27 cellular contexts compared by ENCODE assay signal in genomic region chr3:83169473-83169872, GRCh38.
DNase-seq lines count a peak whose midpoint lies in the region; ATAC-seq, FAIRE-seq and TF ChIP-seq lines count a peak whose summit lies in the region.
"Had no signal": no experiment of that assay in that cellular context is flagged by ENCODE, and none has a peak within 500 bp of the region (broad histone marks: within the 10 kb centered on the region; RNA-seq: fewer than 3 reads in every experiment).

No MANE protein-coding gene starts in this region.

- H4K20me1 ChIP-seq in HepG2 (ENCODE audit: insufficient read depth, low read length) (no peaks in the 10 kb centered on the region), IMR-90 (ENCODE audit: insufficient read depth, low read length) (no peaks in the 10 kb centered on the region), SU-DHL-6 (ENCODE audit: low read depth, low read length) (no peaks in the 10 kb centered on the region), neural progenitor cell (ENCODE audit: low read depth) (no peaks in the 10 kb centered on the region)
- H4K20me1 ChIP-seq: BLaER1 had no signal

- TF ChIP-seq POLR2A in HepG2 (IDR thresholded peaks at IDR 0.05; ENCODE audit: insufficient read depth in 1 of 2, low read depth in 2 of 2, low read length in 2 of 2) = no peak
- no peak for TF ChIP-seq POLR2A in right lobe of liver (IDR thresholded peaks at IDR 0.05)
- TF ChIP-seq POLR2A in IMR-90 (IDR thresholded peaks at IDR 0.05; ENCODE audit: low read depth, low read length) = no peak

- H3K14ac ChIP-seq in IMR-90 (replicated peaks; ENCODE audit: low read depth, low read length) = no peak overlapping the region

- POLR2A ChIA-PET in HepG2 (lab: Yijun Ruan, JAX) = no interaction called here
- POLR2A ChIA-PET in IMR-90 (lab: Charles Lee; ENCODE audit: unreplicated experiment) = no interaction called here

- H2BK120ac ChIP-seq in IMR-90 (ENCODE audit: low read depth, low read length) = no peak overlapping the region

- no peaks in the 10 kb centered on the region for H3K9me1 ChIP-seq in IMR-90 (ENCODE audit: insufficient read depth, low read length)

- H3K4me3 ChIP-seq in HepG2 (replicated peaks in 1 of 3; ENCODE audit: insufficient read depth in 1 of 3, low read depth in 2 of 3, low read length in 3 of 3) (no peak overlapping the region), right lobe of liver (no peak overlapping the region), IMR-90 (ENCODE audit: insufficient read depth, low read depth, low read length) (no peak overlapping the region), SU-DHL-6 (ENCODE audit: insufficient read depth, low read length, poor library complexity, severe bottlenecking) (no peak overlapping the region), neural progenitor cell (no peak overlapping the region), lower lobe of right lung (no peak overlapping the region)
- H3K4me3 ChIP-seq: BLaER1, GM12878 had no signal

- H3K79me2 ChIP-seq in HepG2 (ENCODE audit: insufficient read depth, low read length) = no peaks in the 10 kb centered on the region
- no peaks in the 10 kb centered on the region for H3K79me2 ChIP-seq in SU-DHL-6 (ENCODE audit: insufficient read depth, low read length)
- no peaks in the 10 kb centered on the region for H3K79me2 ChIP-seq in neural progenitor cell (ENCODE audit: low read depth)

- no peak overlapping the region for H3K9ac ChIP-seq in HepG2 (ENCODE audit: insufficient read depth, low read depth, low read length)
- no peak overlapping the region for H3K9ac ChIP-seq in IMR-90 (ENCODE audit: low read depth, low read length)
- no peak overlapping the region for H3K9ac ChIP-seq in SU-DHL-6 (ENCODE audit: low read length)
- no peak overlapping the region for H3K9ac ChIP-seq in neural progenitor cell
- H3K9ac ChIP-seq: BLaER1 had no signal

- no peak for TF ChIP-seq RAD21 in HepG2 (CRISPR knock-in tag; IDR thresholded peaks at IDR 0.05)
- no peak for TF ChIP-seq RAD21 in IMR-90 (IDR thresholded peaks at IDR 0.05; ENCODE audit: low read length)

- H3K4me1 Mint-ChIP-seq in neural progenitor cell = no peaks in the 10 kb centered on the region
- H3K4me1 Mint-ChIP-seq: CD14-positive monocyte; CD4-positive, alpha-beta memory T cell; CD4-positive, CD25-positive, alpha-beta regulatory T cell; CD8-positive, alpha-beta memory T cell had no signal

- H3K27ac ChIP-seq in HepG2 (ENCODE audit: extremely low read length, insufficient read depth, low read length) (no peak overlapping the region), right lobe of liver (no peak overlapping the region), IMR-90 (ENCODE audit: insufficient read depth, low read length) (no peak overlapping the region), SU-DHL-6 (ENCODE audit: low read depth, low read length) (no peak overlapping the region), neural progenitor cell (no peak overlapping the region), lower lobe of right lung (no peak overlapping the region)
- H3K27ac ChIP-seq: 22Rv1, BLaER1 had no signal

- H3K4me3 Mint-ChIP-seq in neural progenitor cell = no peak overlapping the region
- H3K4me3 Mint-ChIP-seq: CD14-positive monocyte; CD4-positive, alpha-beta memory T cell; CD4-positive, CD25-positive, alpha-beta regulatory T cell; CD8-positive, alpha-beta memory T cell had no signal

- in situ Hi-C loops in HepG2 (cut with HindIII; ENCODE audit: extremely low pct_ligation_motif_present, low pct_unique_long_range_greater_than_20kb) (no loop called here), IMR-90 (cut with MboI; ENCODE audit: low sequenced_read_pairs) (no loop called here)

- H3K56ac ChIP-seq in IMR-90 (ENCODE audit: extremely low read depth, insufficient read depth, low read length) = no peak overlapping the region

- intact Hi-C loops in HepG2 (cut with micrococcal nuclease; ENCODE audit: unreplicated experiment) (no loop called here), right lobe of liver (cut with DNase I) (no loop called here), IMR-90 (cut with micrococcal nuclease) (no loop called here), lower lobe of right lung (cut with DNase I) (no loop called here)

- H3K27me3 Mint-ChIP-seq in neural progenitor cell (ENCODE audit: insufficient read depth, low read depth) = no peaks in the 10 kb centered on the region
- H3K27me3 Mint-ChIP-seq: CD4-positive, alpha-beta memory T cell; CD4-positive, CD25-positive, alpha-beta regulatory T cell; CD8-positive, alpha-beta memory T cell had no signal

- BruUV-seq in HepG2 (replicated peaks; lab: Mats Ljungman, UMichigan) (no TSS peak), IMR-90 (replicated peaks; lab: Mats Ljungman, UMichigan) (no TSS peak)

- H2AK5ac ChIP-seq in IMR-90 (ENCODE audit: low read depth, low read length) = no peak overlapping the region

- H3K9me3 ChIP-seq in HepG2 (ENCODE audit: low read length) (no peaks in the 10 kb centered on the region), right lobe of liver (no peaks in the 10 kb centered on the region), IMR-90 (ENCODE audit: control insufficient read depth, insufficient read depth, low read length) (no peaks in the 10 kb centered on the region), SU-DHL-6 (ENCODE audit: insufficient read depth, low read length) (peaks cover 5% of the 10 kb centered on the region; the same call in 1 of the 2 replicates), neural progenitor cell (ENCODE audit: low read depth) (no peaks in the 10 kb centered on the region), lower lobe of right lung (no peaks in the 10 kb centered on the region)
- H3K9me3 ChIP-seq: BE2C, BLaER1 had no signal

- H3F3A ChIP-seq in SU-DHL-6 (ENCODE audit: insufficient read depth) = 0 out of 2 replicates have a peak, but pooled peaks cover 3% of the 10 kb centered on the region
- no peaks in the 10 kb centered on the region for H3F3A ChIP-seq in neural progenitor cell (ENCODE audit: low read depth)

- dilution Hi-C loops in IMR-90 (cut with HindIII; ENCODE audit: low sequenced_read_pairs, unreplicated experiment) = no loop called here

- H2AFZ ChIP-seq in HepG2 (ENCODE audit: low read length) (no peak overlapping the region), IMR-90 (replicated peaks; ENCODE audit: low read length, poor library complexity) (no peak overlapping the region), SU-DHL-6 (ENCODE audit: low read depth, low read length, severe bottlenecking) (peak overlapping the region; percentile 59), neural progenitor cell (replicated peaks) (peak overlapping the region; percentile 33)

- H3K4ac ChIP-seq in IMR-90 (ENCODE audit: low read depth, low read length) = no peak overlapping the region

- no peak for ATAC-seq in HepG2
- ATAC-seq in right lobe of liver = no peak
- ATAC-seq in IMR-90 (ENCODE audit: low read depth) = no peak
- no peak for ATAC-seq in lower lobe of right lung
- ATAC-seq: GM12878 had no signal

- no peaks in the 10 kb centered on the region for H3K36me3 Mint-ChIP-seq in neural progenitor cell
- H3K36me3 Mint-ChIP-seq: CD14-positive monocyte; CD4-positive, alpha-beta memory T cell; CD4-positive, CD25-positive, alpha-beta regulatory T cell; CD8-positive, alpha-beta memory T cell had no signal

- no peak overlapping the region for H4K91ac ChIP-seq in IMR-90 (ENCODE audit: insufficient read depth, low read depth, low read length)

- WGBS in HepG2 (ENCODE audit: low lambda C conversion rate) = 2% methylated on average over 1 of the region's 1 CpG
- 75% methylated on average over 1 of the region's 1 CpG for WGBS in right lobe of liver (ENCODE audit: insufficient coverage, low coverage, low lambda C conversion rate, missing lambda C conversion rate)
- WGBS in IMR-90 (ENCODE audit: extremely low coverage in 2 of 2, insufficient read length in 1 of 2), 2 experiments = no CpG with 5 or more reads among the region's 1 CpG

- no peak for TF ChIP-seq EP300 in HepG2 (IDR thresholded peaks at IDR 0.05; ENCODE audit: low read depth in 2 of 2, low read length in 2 of 2)
- no peak for TF ChIP-seq EP300 in HepG2 (CRISPR knock-in tag; IDR thresholded peaks at IDR 0.05; ENCODE audit: borderline replicate concordance)

- no peaks in the 10 kb centered on the region for H3K9me3 Mint-ChIP-seq in neural progenitor cell

- H4K5ac ChIP-seq in IMR-90 (ENCODE audit: low read depth, low read length) = no peak overlapping the region

- no peaks in the 10 kb centered on the region for H3K79me1 ChIP-seq in IMR-90 (ENCODE audit: low read depth in 1 of 2, low read length in 2 of 2)

- H3K36me3 ChIP-seq in HepG2 (replicated peaks in 1 of 2; ENCODE audit: control insufficient read depth in 1 of 2, insufficient read depth in 2 of 2, low read length in 2 of 2) = no peaks in the 10 kb centered on the region
- no peaks in the 10 kb centered on the region for H3K36me3 ChIP-seq in right lobe of liver
- no peaks in the 10 kb centered on the region for H3K36me3 ChIP-seq in IMR-90 (ENCODE audit: control insufficient read depth, insufficient read depth, low read length)
- 0 out of 2 replicates have a peak, but pooled peaks cover 2% of the 10 kb centered on the region for H3K36me3 ChIP-seq in SU-DHL-6 (ENCODE audit: low read length)
- no peaks in the 10 kb centered on the region for H3K36me3 ChIP-seq in neural progenitor cell
- no peaks in the 10 kb centered on the region for H3K36me3 ChIP-seq in lower lobe of right lung
- H3K36me3 ChIP-seq: BE2C, BLaER1 had no signal

- no peak overlapping the region for H4K8ac ChIP-seq in IMR-90 (ENCODE audit: low read depth in 2 of 2, low read length in 2 of 2)

- H3K9me2 ChIP-seq in SU-DHL-6 (replicated peaks; ENCODE audit: insufficient read depth, low read length) = no peaks in the 10 kb centered on the region

- no peaks in the 10 kb centered on the region for H3K27me3 ChIP-seq in HepG2 (ENCODE audit: control insufficient read depth in 1 of 2, insufficient read depth in 2 of 2, low read length in 2 of 2)
- no peaks in the 10 kb centered on the region for H3K27me3 ChIP-seq in right lobe of liver
- H3K27me3 ChIP-seq in IMR-90 (ENCODE audit: control insufficient read depth, insufficient read depth, low read length) = no peaks in the 10 kb centered on the region
- H3K27me3 ChIP-seq in SU-DHL-6 (ENCODE audit: low read length) = no peaks in the 10 kb centered on the region
- no peaks in the 10 kb centered on the region for H3K27me3 ChIP-seq in neural progenitor cell
- no peaks in the 10 kb centered on the region for H3K27me3 ChIP-seq in lower lobe of right lung (ENCODE audit: low read depth)
- H3K27me3 ChIP-seq: BE2C, BLaER1 had no signal

- no peaks in the 10 kb centered on the region for H3K4me1 ChIP-seq in HepG2 (ENCODE audit: insufficient read depth, low read length)
- no peaks in the 10 kb centered on the region for H3K4me1 ChIP-seq in right lobe of liver
- no peaks in the 10 kb centered on the region for H3K4me1 ChIP-seq in IMR-90 (ENCODE audit: control insufficient read depth, insufficient read depth, low read length)
- no peaks in the 10 kb centered on the region for H3K4me1 ChIP-seq in neural progenitor cell
- no peaks in the 10 kb centered on the region for H3K4me1 ChIP-seq in lower lobe of right lung
- H3K4me1 ChIP-seq: BE2C, BLaER1 had no signal

- no peak for TF ChIP-seq CTCF in HepG2 (CRISPR knock-in tag; IDR thresholded peaks at IDR 0.05)
- no peak for TF ChIP-seq CTCF in right lobe of liver (IDR thresholded peaks at IDR 0.05)
- TF ChIP-seq CTCF in IMR-90 (conservative IDR thresholded peaks at IDR 0.05; ENCODE audit: low read depth, low read length) = no peak
- no peak for TF ChIP-seq CTCF in SU-DHL-6 (IDR thresholded peaks at IDR 0.05; ENCODE audit: insufficient read depth, low read length, poor library complexity, severe bottlenecking)
- TF ChIP-seq CTCF in neural progenitor cell (IDR thresholded peaks at IDR 0.05) = no peak
- no peak for TF ChIP-seq CTCF in lower lobe of right lung (IDR thresholded peaks at IDR 0.05)

- H3K4me2 ChIP-seq in HepG2 (ENCODE audit: low read depth, low read length) (no peak overlapping the region), IMR-90 (ENCODE audit: low read depth, low read length) (no peak overlapping the region), SU-DHL-6 (ENCODE audit: low read depth, low read length, poor library complexity, severe bottlenecking) (no peak overlapping the region), neural progenitor cell (no peak overlapping the region)
- H3K4me2 ChIP-seq: BLaER1 had no signal

- DNase-seq in HepG2 (ENCODE audit: low spot score) = no peak
- no peak for DNase-seq in right lobe of liver
- DNase-seq in IMR-90 = no peak
- no peak for DNase-seq in neural progenitor cell (ENCODE audit: low spot score)
- DNase-seq in NCI-H82 treated with DMSO at 0.1 percent for 48 hours (lab: John Stamatoyannopoulos, UW; ENCODE audit: unreplicated experiment) = no peak
- DNase-seq in lower lobe of right lung = no peak
- no peak for DNase-seq in NCI-H2171 treated with DMSO at 0.1 percent for 48 hours (lab: John Stamatoyannopoulos, UW)
- DNase-seq: ACHN; BE2C; C1 segment of cervical spinal cord; CD4-positive, alpha-beta memory T cell; CD4-positive, CD25-positive, alpha-beta regulatory T cell; CD8-positive, alpha-beta memory T cell; COR-L47; DMS 273 treated with DMSO at 0.1 percent for 48 hours; DMS153; DMS53; DMS79; DND-41; EL; GDM1 had no signal

- CTCF ChIA-PET in HepG2 (lab: Yijun Ruan, JAX; ENCODE audit: low intra/inter-chr PET ratio, low total read pairs) = no interaction called here
- CTCF ChIA-PET in IMR-90 (lab: Yijun Ruan, JAX) = no interaction called here

- no peak overlapping the region for H2BK15ac ChIP-seq in IMR-90 (ENCODE audit: low read depth, low read length)

- no peak overlapping the region for H3K27ac Mint-ChIP-seq in neural progenitor cell
- H3K27ac Mint-ChIP-seq: CD14-positive monocyte; CD4-positive, alpha-beta memory T cell; CD4-positive, CD25-positive, alpha-beta regulatory T cell; CD8-positive, alpha-beta memory T cell had no signal

- no peak overlapping the region for H3K23ac ChIP-seq in IMR-90 (ENCODE audit: low read depth, low read length)

- no peak overlapping the region for H2BK5ac ChIP-seq in IMR-90 (ENCODE audit: low read depth, low read length, poor library complexity, severe bottlenecking)

- no peak overlapping the region for H3K18ac ChIP-seq in IMR-90 (ENCODE audit: low read depth, low read length)

- FAIRE-seq in HepG2 (lab: Jason Lieb, UNC) = no peak
- FAIRE-seq: GM12878, GM19239 had no signal

- no peak overlapping the region for H2AK9ac ChIP-seq in IMR-90 (replicated peaks; ENCODE audit: low read depth, low read length, poor library complexity)

- no peak overlapping the region for H2BK20ac ChIP-seq in IMR-90 (ENCODE audit: low read depth, low read length)

Comparison
In these comparisons a context has a peak if more than half of its experiments do, and no peak if none do; other contexts are left out.
1. H2AFZ ChIP-seq: peak in SU-DHL-6 (single experiment) and neural progenitor cell (single experiment); none in HepG2 (single experiment) and IMR-90 (single experiment).